10 cellular contexts compared by ENCODE assay signal in genomic region chr15:99683000-99683670, GRCh38. TPM values are rescaled to one million over a fixed set of nuclear protein-coding genes. Genes with fewer than 3 reads are reported as not detected.
DNase-seq lines count a peak whose midpoint lies in the region; ATAC-seq and TF ChIP-seq lines count a peak whose summit lies in the region.
"Had no signal": no experiment of that assay in that cellular context is flagged by ENCODE, and none has a peak within 500 bp of the region (broad histone marks: within the 10 kb centered on the region; RNA-seq: fewer than 3 reads in every experiment).

No MANE protein-coding gene starts in this region.

- POLR2A ChIA-PET in naive thymus-derived CD8-positive, alpha-beta T cell (lab: Charles Lee) = no interaction called here

- H3K4me3 ChIP-seq in BLaER1 treated with 17β-estradiol and CSF1 and Interleukin-3, amounts not matched to agents 10 nM and 100 nM = no peak overlapping the region
- H3K4me3 ChIP-seq in effector memory CD4-positive, alpha-beta T cell (ENCODE audit: insufficient read depth, low read depth, low read length, poor library complexity, severe bottlenecking) = no peak overlapping the region
- H3K4me3 ChIP-seq in hepatocyte = no peak overlapping the region
- H3K4me3 ChIP-seq: SJSA1 had no signal

- peaks cover 26 to 36% (median 29%) of the 10 kb centered on the region in 3 donors for H3K36me3 Mint-ChIP-seq in naive thymus-derived CD8-positive, alpha-beta T cell

- peak overlapping the region; percentile 37 to 95 (median 90) for H3K27ac Mint-ChIP-seq in naive thymus-derived CD8-positive, alpha-beta T cell

- WGBS in hepatocyte (ENCODE audit: low lambda C conversion rate, missing lambda C conversion rate) = 94% methylated on average over 9 of the region's 9 CpGs

- H3K4me1 ChIP-seq in BLaER1 treated with 17β-estradiol and CSF1 and Interleukin-3, amounts not matched to agents 10 nM and 100 nM = peaks cover 0 to 16% (median 7%) of the 10 kb centered on the region in 10 experiments; a peak in 9 of 20 replicates
- peaks cover 2% of the 10 kb centered on the region for H3K4me1 ChIP-seq in effector memory CD4-positive, alpha-beta T cell (ENCODE audit: control insufficient read depth, insufficient read depth, low read length, poor library complexity, severe bottlenecking)
- H3K4me1 ChIP-seq in hepatocyte (ENCODE audit: insufficient read depth) = no peaks in the 10 kb centered on the region
- H3K4me1 ChIP-seq: SJSA1 had no signal

- DNase-seq in NCI-H226 (peak; percentile 89), activated gamma-delta T cell treated with Interleukin-2 at 50 U/mL for 16 hours (no peak), hepatocyte (ENCODE audit: low spot score) (no peak), AG08396 (ENCODE audit: low spot score) (no peak)
- DNase-seq in effector memory CD4-positive, alpha-beta T cell = no peak
- DNase-seq in naive thymus-derived CD8-positive, alpha-beta T cell = peak in 1 of 10 donors; percentile 36
- DNase-seq: NCI-H1048 had no signal

- H3K9me3 Mint-ChIP-seq in naive thymus-derived CD8-positive, alpha-beta T cell = peaks cover 0 to 13% (median 5%) of the 10 kb centered on the region in 9 donors

- H3K9ac ChIP-seq in BLaER1 treated with 17β-estradiol and CSF1 and Interleukin-3, amounts not matched to agents 10 nM and 100 nM = no peak overlapping the region

- H3K4me1 Mint-ChIP-seq in naive thymus-derived CD8-positive, alpha-beta T cell = peaks cover 20 to 45% (median 41%) of the 10 kb centered on the region in 4 donors

- peaks cover 91 to 100% (median 100%) of the 10 kb centered on the region in 11 experiments for H3K36me3 ChIP-seq in BLaER1 treated with 17β-estradiol and CSF1 and Interleukin-3, amounts not matched to agents 10 nM and 100 nM
- H3K36me3 ChIP-seq in effector memory CD4-positive, alpha-beta T cell (ENCODE audit: control insufficient read depth, insufficient read depth, low read length) = no peaks in the 10 kb centered on the region
- H3K36me3 ChIP-seq in hepatocyte (replicated peaks; ENCODE audit: insufficient read depth, low read depth) = no peaks in the 10 kb centered on the region

- H3K27me3 Mint-ChIP-seq in naive thymus-derived CD8-positive, alpha-beta T cell = no peaks in the 10 kb centered on the region

- H3K27ac ChIP-seq in BLaER1 treated with 17β-estradiol and CSF1 and Interleukin-3, amounts not matched to agents 10 nM and 100 nM = peak overlapping the region in 6 of 11 experiments; percentile 7 to 53 (median 43); a peak in 5 of 22 replicates
- H3K27ac ChIP-seq in effector memory CD4-positive, alpha-beta T cell (ENCODE audit: insufficient read depth, low read length, poor library complexity, severe bottlenecking) = peak overlapping the region; percentile 12
- H3K27ac ChIP-seq in hepatocyte = no peak overlapping the region
- H3K27ac ChIP-seq: SJSA1 had no signal

- H4K20me1 ChIP-seq in BLaER1 treated with 17β-estradiol and CSF1 and Interleukin-3, amounts not matched to agents 10 nM and 100 nM = 0 out of 22 replicates have a peak, but pooled peaks cover 0 to 4% (median 0%) of the 10 kb centered on the region in 11 experiments
- H4K20me1 ChIP-seq in hepatocyte (ENCODE audit: insufficient read depth, poor library complexity, severe bottlenecking) = no peaks in the 10 kb centered on the region

- peaks cover 2% of the 10 kb centered on the region for H3K79me2 ChIP-seq in hepatocyte

- peaks cover 38 to 71% (median 60%) of the 10 kb centered on the region in 11 experiments for H3K9me3 ChIP-seq in BLaER1 treated with 17β-estradiol and CSF1 and Interleukin-3, amounts not matched to agents 10 nM and 100 nM (replicated peaks in 1 of 11)
- no peaks in the 10 kb centered on the region for H3K9me3 ChIP-seq in effector memory CD4-positive, alpha-beta T cell (ENCODE audit: control insufficient read depth, low read length)
- no peaks in the 10 kb centered on the region for H3K9me3 ChIP-seq in hepatocyte (ENCODE audit: low read depth)
- H3K9me3 ChIP-seq: SJSA1 had no signal

- ATAC-seq in naive thymus-derived CD8-positive, alpha-beta T cell = peak; percentile 76 to 89
- no peak for ATAC-seq in HG03457 (IDR thresholded peaks at IDR 0.05; ENCODE audit: unreplicated experiment)

- H3K4me3 Mint-ChIP-seq in naive thymus-derived CD8-positive, alpha-beta T cell = peak overlapping the region in 9 of 10 donors; percentile 26 to 80 (median 66)

- H2AFZ ChIP-seq in hepatocyte = no peak overlapping the region

- H3K4me2 ChIP-seq in BLaER1 treated with 17β-estradiol and CSF1 and Interleukin-3, amounts not matched to agents 10 nM and 100 nM = peak overlapping the region in 4 of 11 experiments; percentile 5 to 32 (median 22); a peak in 2 of 22 replicates
- no peak overlapping the region for H3K4me2 ChIP-seq in hepatocyte

- no peak for TF ChIP-seq CTCF in hepatocyte (IDR thresholded peaks at IDR 0.05; ENCODE audit: poor library complexity)

- H3K27me3 ChIP-seq in BLaER1 treated with 17β-estradiol and CSF1 and Interleukin-3, amounts not matched to agents 10 nM and 100 nM = no peaks in the 10 kb centered on the region
- no peaks in the 10 kb centered on the region for H3K27me3 ChIP-seq in effector memory CD4-positive, alpha-beta T cell (replicated peaks; ENCODE audit: control insufficient read depth, insufficient read depth, low read length, poor library complexity, severe bottlenecking)
- no peaks in the 10 kb centered on the region for H3K27me3 ChIP-seq in hepatocyte
- H3K27me3 ChIP-seq: SJSA1 had no signal

- no peaks in the 10 kb centered on the region for H3K9me2 ChIP-seq in hepatocyte (replicated peaks; ENCODE audit: insufficient read depth)

RNA-seq across cellular contexts. Expression of gene LYSMD4, which starts 50.1 kb away (rescaled TPM):
- 10 to 100 TPM; 14.5 to 17.4 TPM for total RNA-seq in naive thymus-derived CD8-positive, alpha-beta T cell
- 1 to 10 TPM; 2.4 to 5.2 (median 3.8) TPM for polyA plus RNA-seq in naive thymus-derived CD8-positive, alpha-beta T cell
- 7.7 and 12.8 TPM in 2 replicates for total RNA-seq in hepatocyte
- 9.0 and 15.4 TPM in 2 replicates for polyA plus RNA-seq in hepatocyte
